15 cellular contexts compared by ENCODE assay signal in genomic region chr21:29174607-29175013, GRCh38. TPM values are rescaled to one million over a fixed set of nuclear protein-coding genes. Genes with fewer than 3 reads are reported as not detected.
DNase-seq lines count a peak whose midpoint lies in the region; ATAC-seq, FAIRE-seq and TF ChIP-seq lines count a peak whose summit lies in the region.
"Had no signal": no experiment of that assay in that cellular context is flagged by ENCODE, and none has a peak within 500 bp of the region (broad histone marks: within the 10 kb centered on the region; RNA-seq: fewer than 3 reads in every experiment).

No MANE protein-coding gene starts in this region.

- H3F3A ChIP-seq in PC-9 (ENCODE audit: insufficient read depth, low read depth): peaks cover 6% of the 10 kb centered on the region; the same call in 1 of the 2 replicates
- no peaks in the 10 kb centered on the region for H3F3A ChIP-seq in MM.1S (ENCODE audit: insufficient read depth, low read length)

- H3K4me1 ChIP-seq in ACC112 (ENCODE audit: control insufficient read depth, insufficient read depth, low read length, unreplicated experiment) (peaks cover 43% of the 10 kb centered on the region), PC-9 (replicated peaks; ENCODE audit: insufficient read depth) (peaks cover 53% of the 10 kb centered on the region), fibroblast of lung (ENCODE audit: control insufficient read depth, extremely low read depth, insufficient read depth, low read length) (peaks cover 12% of the 10 kb centered on the region), pancreas (peaks cover 0 to 29% (median 19%) of the 10 kb centered on the region in 3 donors), MM.1S (ENCODE audit: low read length) (no peaks in the 10 kb centered on the region)

- H3K79me2 ChIP-seq in ACC112 (ENCODE audit: control insufficient read depth, insufficient read depth, low read length, unreplicated experiment) (no peaks in the 10 kb centered on the region), PC-9 (ENCODE audit: low read depth) (no peaks in the 10 kb centered on the region), fibroblast of lung (ENCODE audit: control insufficient read depth, insufficient read depth, low read length) (no peaks in the 10 kb centered on the region), MM.1S (ENCODE audit: low read length) (no peaks in the 10 kb centered on the region)

- H3K27me3 ChIP-seq in ACC112 (ENCODE audit: insufficient read depth, low read length) (no peaks in the 10 kb centered on the region), PC-9 (ENCODE audit: insufficient read depth, low read depth) (no peaks in the 10 kb centered on the region), fibroblast of lung (ENCODE audit: control insufficient read depth, insufficient read depth, low read length) (no peaks in the 10 kb centered on the region), pancreas (no peaks in the 10 kb centered on the region), MM.1S (replicated peaks; ENCODE audit: insufficient read depth, low read length) (no peaks in the 10 kb centered on the region)

- peak overlapping the region; percentile 90 for H3K27ac ChIP-seq in ACC112 (ENCODE audit: low read depth, low read length)
- 0 out of 2 replicates have a peak overlapping the region, but pooled peaks have one; percentile 45 for H3K27ac ChIP-seq in PC-9
- peak overlapping the region; percentile 70 for H3K27ac ChIP-seq in fibroblast of lung (ENCODE audit: insufficient read depth, low read length)
- H3K27ac ChIP-seq in pancreas: peak overlapping the region in 2 of 4 donors; percentile 43 to 60
- H3K27ac ChIP-seq in MM.1S (ENCODE audit: low read length): no peak overlapping the region
- H3K27ac ChIP-seq: KMS-11 had no signal

- H3K9me2 ChIP-seq in PC-9 (ENCODE audit: insufficient read depth) (no peaks in the 10 kb centered on the region), MM.1S (replicated peaks; ENCODE audit: insufficient read depth, low read length) (no peaks in the 10 kb centered on the region)

- no peak for TF ChIP-seq CTCF in PC-9 (conservative IDR thresholded peaks at IDR 0.05)
- no peak for TF ChIP-seq CTCF in fibroblast of lung (conservative IDR thresholded peaks at IDR 0.05 in 1 of 2, IDR thresholded peaks at IDR 0.05 in 1 of 2; ENCODE audit: low read depth in 1 of 2, low read length in 2 of 2)
- TF ChIP-seq CTCF in pancreas (IDR thresholded peaks at IDR 0.05): no peak
- no peak for TF ChIP-seq CTCF in MM.1S (IDR thresholded peaks at IDR 0.05; ENCODE audit: low read length)

- H3K9ac ChIP-seq in fibroblast of lung (ENCODE audit: insufficient read depth, low read length) (peak overlapping the region; percentile 9), MM.1S (ENCODE audit: low read length) (no peak overlapping the region)
- H3K9ac ChIP-seq: KMS-11 had no signal

- intact Hi-C loops in PC-9 (cut with micrococcal nuclease; ENCODE audit: unreplicated experiment) (no loop called here), pancreas (cut with DNase I) (no loop called here)

- H4K20me1 ChIP-seq in PC-9 (ENCODE audit: insufficient read depth): no peaks in the 10 kb centered on the region
- H4K20me1 ChIP-seq in fibroblast of lung (ENCODE audit: control insufficient read depth, extremely low read depth, insufficient read depth, low read length): no peaks in the 10 kb centered on the region
- H4K20me1 ChIP-seq in MM.1S (ENCODE audit: insufficient read depth, low read length): no peaks in the 10 kb centered on the region

- H2AFZ ChIP-seq in ACC112 (ENCODE audit: low read length, unreplicated experiment) (peak overlapping the region; percentile 88), PC-9 (no peak overlapping the region), fibroblast of lung (ENCODE audit: low read length) (peak overlapping the region; percentile 62), MM.1S (ENCODE audit: low read length) (no peak overlapping the region)

- H3K9me3 ChIP-seq in PC-9 (ENCODE audit: insufficient read depth, low read depth): no peaks in the 10 kb centered on the region
- no peaks in the 10 kb centered on the region for H3K9me3 ChIP-seq in fibroblast of lung (ENCODE audit: control insufficient read depth, insufficient read depth, low read depth, low read length)
- H3K9me3 ChIP-seq in pancreas: no peaks in the 10 kb centered on the region
- no peaks in the 10 kb centered on the region for H3K9me3 ChIP-seq in MM.1S (replicated peaks; ENCODE audit: insufficient read depth, low read length)

- FAIRE-seq in pancreas (lab: Jason Lieb, UNC): no peak
- FAIRE-seq: GM12891 had no signal

- POLR2A ChIA-PET in PC-9 (lab: Charles Lee; ENCODE audit: unreplicated experiment): no interaction called here

- no TSS peak for BruUV-seq in PC-9 (replicated peaks; lab: Mats Ljungman, UMichigan)

- 42 to 67% methylated on average over 9 of the region's 9 CpGs for WGBS in pancreas, 2 donors

- peak in 3 of 4 donors; percentile 15 to 47 (median 22) for ATAC-seq in pancreas

- H3K36me3 ChIP-seq in ACC112 (ENCODE audit: insufficient read depth, low read length) (no peaks in the 10 kb centered on the region), PC-9 (ENCODE audit: low read depth) (no peaks in the 10 kb centered on the region), fibroblast of lung (ENCODE audit: control insufficient read depth, insufficient read depth, low read length) (no peaks in the 10 kb centered on the region), pancreas (no peaks in the 10 kb centered on the region), MM.1S (replicated peaks; ENCODE audit: insufficient read depth, low read length) (no peaks in the 10 kb centered on the region)

- no peak for DNase-seq in PC-9
- DNase-seq in fibroblast of lung (ENCODE audit: low read depth in 2 of 2): peak in 1 of 2 donors; percentile 67
- no peak for DNase-seq in pancreas
- DNase-seq in kidney tubule cell (ENCODE audit: low spot score): no peak
- DNase-seq in HPDE6-E6E7 (ENCODE audit: extremely low spot score): no peak
- no peak for DNase-seq in hepatic stellate cell (ENCODE audit: low spot score)
- no peak for DNase-seq in MM.1S
- DNase-seq: activated CD4-positive, alpha-beta memory T cell treated with anti-CD3 and anti-CD28 coated beads, Interleukin-2, amount 10 ng/mL, durations not matched to agents 7 days and 5 days; anterior cingulate cortex; NCI-H187; NCI-H510A; stimulated activated CD4-positive, alpha-beta T cell treated with anti-CD3 and anti-CD28 coated beads, Interleukin-12 subunit alpha, Interleukin-12 subunit beta, amount 100 ng/mL, for 4 hours had no signal

- peak overlapping the region; percentile 65 for H3K4me3 ChIP-seq in ACC112 (ENCODE audit: low read depth, low read length)
- H3K4me3 ChIP-seq in PC-9: no peak overlapping the region
- H3K4me3 ChIP-seq in fibroblast of lung (replicated peaks in 1 of 4; ENCODE audit: control extremely low read depth in 1 of 4, insufficient read depth in 1 of 4, low read depth in 3 of 4, low read length in 4 of 4): peak overlapping the region in 2 of 4 experiments; percentile 2 to 4
- H3K4me3 ChIP-seq in pancreas: no peak overlapping the region
- H3K4me3 ChIP-seq in MM.1S (ENCODE audit: low read length): no peak overlapping the region

- H3K4me2 ChIP-seq in PC-9 (0 out of 2 replicates have a peak overlapping the region, but pooled peaks have one; percentile 5), fibroblast of lung (ENCODE audit: extremely low read depth, insufficient read depth, low read length) (peak overlapping the region; percentile 67), MM.1S (ENCODE audit: low read depth, low read length) (no peak overlapping the region)
- H3K4me2 ChIP-seq: KMS-11 had no signal

- CTCF ChIA-PET in PC-9 (lab: Charles Lee): no interaction called here

RNA-seq across cellular contexts. Expression of gene MAP3K7CL, which starts 44.2 kb away (rescaled TPM):
- total RNA-seq in PC-9 (2021) (0.37 and 0.50 TPM in 2 replicates), fibroblast of lung (50.6 and 176 TPM in 2 replicates), pancreas (1 to 10 TPM; 2.0 to 4.3 (median 2.8) TPM)
- polyA plus RNA-seq in fibroblast of lung (58.3 and 91.7 TPM in 2 replicates), pancreas (1 to 10 TPM; 4.0 to 7.3 TPM)
- 57.2 and 88.9 TPM in 2 replicates for polyA plus RNA-seq in fibroblast of lung (2012)
- polyA minus RNA-seq in fibroblast of lung (ENCODE audit: low replicate concordance): 37.5 and 64.2 TPM in 2 replicates

Comparison
In these comparisons a context has a peak if more than half of its experiments do, and no peak if none do; other contexts are left out.
1. H2AFZ ChIP-seq: peak in ACC112 (single experiment) and fibroblast of lung (single experiment); none in PC-9 (single experiment) and MM.1S (single experiment).